In genomic region chr3:107990926-107991325, GRCh38 we compare ENCODE assay signal across 20 cellular contexts.
"Had no signal": no experiment of that assay in that cellular context is flagged by ENCODE, and none has a peak within 500 bp of the region (broad histone marks: within the 10 kb centered on the region; RNA-seq: fewer than 3 reads in every experiment).

No MANE protein-coding gene starts in this region.

- H3K27me3 Mint-ChIP-seq: naive B cell; stimulated activated memory B cell treated with anti-CD40 and anti-IgM and Interleukin-4, amounts not matched to agents 10 μg/mL and 1 μg/mL and 100 μg/mL, for 72 hours; stimulated activated naive CD8-positive, alpha-beta T cell treated with anti-CD3 and anti-CD28 coated beads, Interleukin-15, amount 100 ng/mL, for 72 hours had no signal

- H3K36me3 ChIP-seq: esophagus muscularis mucosa, gastrocnemius medialis, heart right ventricle, neutrophil, right lobe of liver, transverse colon had no signal

- H3K27ac ChIP-seq: epithelial cell of prostate, esophagus muscularis mucosa, gastrocnemius medialis, neutrophil, psoas muscle, right lobe of liver, testis, transverse colon had no signal

- H3K27ac Mint-ChIP-seq: naive B cell; nephron progenitor cell; stimulated activated memory B cell treated with anti-CD40 and anti-IgM and Interleukin-4, amounts not matched to agents 10 μg/mL and 1 μg/mL and 100 μg/mL, for 72 hours; stimulated activated naive CD8-positive, alpha-beta T cell treated with anti-CD3 and anti-CD28 coated beads, Interleukin-15, amount 100 ng/mL, for 72 hours had no signal

- H3K36me3 Mint-ChIP-seq: naive B cell; stimulated activated memory B cell treated with anti-CD40 and anti-IgM and Interleukin-4, amounts not matched to agents 10 μg/mL and 1 μg/mL and 100 μg/mL, for 72 hours had no signal

- H3K4me3 Mint-ChIP-seq: naive B cell; nephron progenitor cell; stimulated activated memory B cell treated with anti-CD40 and anti-IgM and Interleukin-4, amounts not matched to agents 10 μg/mL and 1 μg/mL and 100 μg/mL, for 72 hours; stimulated activated naive CD8-positive, alpha-beta T cell treated with anti-CD3 and anti-CD28 coated beads, Interleukin-15, amount 100 ng/mL, for 72 hours had no signal

- H3K9me3 Mint-ChIP-seq: naive B cell; nephron progenitor cell; stimulated activated memory B cell treated with anti-CD40 and anti-IgM and Interleukin-4, amounts not matched to agents 10 μg/mL and 1 μg/mL and 100 μg/mL, for 72 hours; stimulated activated naive CD8-positive, alpha-beta T cell treated with anti-CD3 and anti-CD28 coated beads, Interleukin-15, amount 100 ng/mL, for 72 hours had no signal

- H3K9me3 ChIP-seq: esophagus muscularis mucosa, gastrocnemius medialis, heart right ventricle, neutrophil, psoas muscle, right lobe of liver, testis, transverse colon had no signal

- DNase-seq: cortex of kidney; effector memory CD4-positive, alpha-beta T cell; gastrocnemius medialis; heart right ventricle; hypothalamus; kidney glomerular epithelial cell; mesendoderm; naive B cell; nephron progenitor cell; psoas muscle; retina; right lobe of liver; stimulated activated CD4-positive, alpha-beta T cell treated with anti-CD3 and anti-CD28 coated beads, Interleukin-4, amount 100 ng/mL, for 24 hours; stimulated activated naive CD8-positive, alpha-beta T cell treated with anti-CD3 and anti-CD28 coated beads, Interleukin-15, amount 100 ng/mL, for 72 hours; testis; transverse colon had no signal

- H3K4me3 ChIP-seq: esophagus muscularis mucosa, gastrocnemius medialis, heart right ventricle, psoas muscle, right lobe of liver, testis, transverse colon had no signal

- H3K27me3 ChIP-seq: esophagus muscularis mucosa, gastrocnemius medialis, heart right ventricle, right lobe of liver, testis, transverse colon had no signal

- ATAC-seq: gastrocnemius medialis; heart right ventricle; psoas muscle; right lobe of liver; stimulated activated memory B cell treated with anti-CD40 and anti-IgM and Interleukin-4, amounts not matched to agents 10 μg/mL and 1 μg/mL and 100 μg/mL, for 72 hours; stimulated activated naive CD8-positive, alpha-beta T cell treated with anti-CD3 and anti-CD28 coated beads, Interleukin-15, amount 100 ng/mL, for 72 hours had no signal
